In the genomic region with DNA sequence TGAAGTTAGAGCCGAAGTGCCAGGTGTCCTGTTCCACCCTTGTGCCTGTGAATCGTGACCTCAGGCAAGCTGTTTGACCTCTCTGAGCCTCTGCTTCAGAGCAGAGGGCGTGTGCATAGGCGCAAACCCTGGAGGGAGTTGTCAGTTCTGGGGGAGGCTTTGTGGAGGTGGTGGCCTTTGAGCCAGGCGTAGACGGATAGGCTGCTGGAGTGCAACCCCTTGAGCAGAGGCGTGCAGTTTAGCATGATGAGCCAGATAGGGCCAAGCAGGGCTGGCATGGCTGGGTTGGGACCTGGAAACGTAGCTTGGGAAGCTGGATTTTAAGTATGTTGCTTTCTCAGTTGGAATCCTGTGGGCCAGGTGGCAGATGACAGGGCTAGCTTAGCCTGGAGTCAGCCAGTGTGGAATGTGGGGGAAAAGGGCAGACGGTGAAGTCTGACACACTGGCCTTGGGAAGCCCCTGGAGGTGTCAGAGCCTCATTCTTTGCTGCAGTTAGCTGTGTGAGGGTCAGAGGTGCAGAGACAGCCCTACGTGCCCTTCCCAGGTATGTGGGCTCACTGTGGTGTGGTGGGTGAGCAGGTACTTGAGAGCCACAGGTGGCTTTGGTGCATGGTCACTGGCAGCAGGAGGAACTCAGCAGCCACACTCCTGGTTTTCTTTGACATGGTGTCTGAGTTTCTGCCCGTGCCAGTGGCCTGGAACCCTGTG, we compare ENCODE assay signal across 1 cellular context.
TF ChIP-seq lines count a peak whose summit lies in the region.

No MANE protein-coding gene starts in this region.

TF ChIP-seq in HepG2, 621 proteins besides CTCF, POLR2A, EP300 and RAD21 (continued from another document and continues in another):
- TF ChIP-seq, protein P1, sequence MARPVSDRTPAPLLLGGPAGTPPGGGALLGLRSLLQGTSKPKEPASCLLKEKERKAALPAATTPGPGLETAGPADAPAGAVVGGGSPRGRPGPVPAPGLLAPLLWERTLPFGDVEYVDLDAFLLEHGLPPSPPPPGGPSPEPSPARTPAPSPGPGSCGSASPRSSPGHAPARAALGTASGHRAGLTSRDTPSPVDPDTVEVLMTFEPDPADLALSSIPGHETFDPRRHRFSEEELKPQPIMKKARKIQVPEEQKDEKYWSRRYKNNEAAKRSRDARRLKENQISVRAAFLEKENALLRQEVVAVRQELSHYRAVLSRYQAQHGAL (CRISPR knock-in tag; IDR thresholded peaks at IDR 0.05; ENCODE audit: not compliant biosample characterization): no peak
- TF ChIP-seq ZMAT3 (CRISPR knock-in tag; conservative IDR thresholded peaks at IDR 0.05): no peak
- 0 out of 2 replicates have a peak, but pooled peaks have one; percentile 22 for TF ChIP-seq ZFP1 (CRISPR knock-in tag; IDR thresholded peaks at IDR 0.05)
- peak; percentile 80 for TF ChIP-seq ZMYM3 (CRISPR knock-in tag; IDR thresholded peaks at IDR 0.05)
- no peak for TF ChIP-seq AHR (CRISPR knock-in tag; IDR thresholded peaks at IDR 0.05)
- no peak for TF ChIP-seq HNF1A (IDR thresholded peaks at IDR 0.05; ENCODE audit: low read depth)
- TF ChIP-seq HNF1A (CRISPR knock-in tag; IDR thresholded peaks at IDR 0.05; ENCODE audit: borderline replicate concordance): no peak
- no peak for TF ChIP-seq CBX1 (IDR thresholded peaks at IDR 0.05; ENCODE audit: low read depth)
- TF ChIP-seq, protein P2, sequence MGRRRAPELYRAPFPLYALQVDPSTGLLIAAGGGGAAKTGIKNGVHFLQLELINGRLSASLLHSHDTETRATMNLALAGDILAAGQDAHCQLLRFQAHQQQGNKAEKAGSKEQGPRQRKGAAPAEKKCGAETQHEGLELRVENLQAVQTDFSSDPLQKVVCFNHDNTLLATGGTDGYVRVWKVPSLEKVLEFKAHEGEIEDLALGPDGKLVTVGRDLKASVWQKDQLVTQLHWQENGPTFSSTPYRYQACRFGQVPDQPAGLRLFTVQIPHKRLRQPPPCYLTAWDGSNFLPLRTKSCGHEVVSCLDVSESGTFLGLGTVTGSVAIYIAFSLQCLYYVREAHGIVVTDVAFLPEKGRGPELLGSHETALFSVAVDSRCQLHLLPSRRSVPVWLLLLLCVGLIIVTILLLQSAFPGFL (CRISPR knock-in tag; IDR thresholded peaks at IDR 0.05): no peak
- TF ChIP-seq, protein P3, sequence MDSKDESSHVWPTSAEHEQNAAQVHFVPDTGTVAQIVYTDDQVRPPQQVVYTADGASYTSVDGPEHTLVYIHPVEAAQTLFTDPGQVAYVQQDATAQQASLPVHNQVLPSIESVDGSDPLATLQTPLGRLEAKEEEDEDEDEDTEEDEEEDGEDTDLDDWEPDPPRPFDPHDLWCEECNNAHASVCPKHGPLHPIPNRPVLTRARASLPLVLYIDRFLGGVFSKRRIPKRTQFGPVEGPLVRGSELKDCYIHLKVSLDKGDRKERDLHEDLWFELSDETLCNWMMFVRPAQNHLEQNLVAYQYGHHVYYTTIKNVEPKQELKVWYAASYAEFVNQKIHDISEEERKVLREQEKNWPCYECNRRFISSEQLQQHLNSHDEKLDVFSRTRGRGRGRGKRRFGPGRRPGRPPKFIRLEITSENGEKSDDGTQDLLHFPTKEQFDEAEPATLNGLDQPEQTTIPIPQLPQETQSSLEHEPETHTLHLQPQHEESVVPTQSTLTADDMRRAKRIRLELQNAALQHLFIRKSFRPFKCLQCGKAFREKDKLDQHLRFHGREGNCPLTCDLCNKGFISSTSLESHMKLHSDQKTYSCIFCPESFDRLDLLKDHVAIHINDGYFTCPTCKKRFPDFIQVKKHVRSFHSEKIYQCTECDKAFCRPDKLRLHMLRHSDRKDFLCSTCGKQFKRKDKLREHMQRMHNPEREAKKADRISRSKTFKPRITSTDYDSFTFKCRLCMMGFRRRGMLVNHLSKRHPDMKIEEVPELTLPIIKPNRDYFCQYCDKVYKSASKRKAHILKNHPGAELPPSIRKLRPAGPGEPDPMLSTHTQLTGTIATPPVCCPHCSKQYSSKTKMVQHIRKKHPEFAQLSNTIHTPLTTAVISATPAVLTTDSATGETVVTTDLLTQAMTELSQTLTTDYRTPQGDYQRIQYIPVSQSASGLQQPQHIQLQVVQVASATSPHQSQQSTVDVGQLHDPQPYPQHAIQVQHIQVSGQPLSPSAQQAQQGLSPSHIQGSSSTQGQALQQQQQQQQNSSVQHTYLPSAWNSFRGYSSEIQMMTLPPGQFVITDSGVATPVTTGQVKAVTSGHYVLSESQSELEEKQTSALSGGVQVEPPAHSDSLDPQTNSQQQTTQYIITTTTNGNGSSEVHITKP (CRISPR knock-in tag; IDR thresholded peaks at IDR 0.05; ENCODE audit: low read depth): peak; percentile 64; the same call in 1 of the 2 replicates
- TF ChIP-seq ZNF703 (CRISPR knock-in tag; IDR thresholded peaks at IDR 0.05; ENCODE audit: borderline replicate concordance): no peak
- no peak for TF ChIP-seq ESRRA (CRISPR knock-in tag; IDR thresholded peaks at IDR 0.05; ENCODE audit: low read depth)
- TF ChIP-seq CC2D1A (CRISPR knock-in tag; IDR thresholded peaks at IDR 0.05): no peak
- TF ChIP-seq NBN (conservative IDR thresholded peaks at IDR 0.05): no peak
- no peak for TF ChIP-seq ZNF761 (CRISPR knock-in tag; conservative IDR thresholded peaks at IDR 0.05)
- peak; percentile 33; the same call in 1 of the 2 replicates for TF ChIP-seq ZGPAT (CRISPR knock-in tag; IDR thresholded peaks at IDR 0.05)
- TF ChIP-seq MAF1 (CRISPR knock-in tag; IDR thresholded peaks at IDR 0.05; ENCODE audit: borderline replicate concordance): no peak
- peak; percentile 12; the same call in 1 of the 2 replicates for TF ChIP-seq ARID4A (CRISPR knock-in tag; IDR thresholded peaks at IDR 0.05; ENCODE audit: borderline replicate concordance)
- TF ChIP-seq ATF7 (IDR thresholded peaks at IDR 0.05): no peak
- TF ChIP-seq ATF7 (CRISPR knock-in tag; IDR thresholded peaks at IDR 0.05): no peak; the same call in 1 of the 2 replicates
- peak; percentile 66 for TF ChIP-seq RARA (CRISPR knock-in tag; IDR thresholded peaks at IDR 0.05)
- no peak for TF ChIP-seq THAP9 (CRISPR knock-in tag; IDR thresholded peaks at IDR 0.05; ENCODE audit: borderline replicate concordance)
- no peak for TF ChIP-seq PCBP1 (IDR thresholded peaks at IDR 0.05; ENCODE audit: borderline replicate concordance, low read depth, low read length)
- no peak for TF ChIP-seq ZBTB21 (CRISPR knock-in tag; IDR thresholded peaks at IDR 0.05)
- 0 out of 2 replicates have a peak, but pooled peaks have one; percentile 50 for TF ChIP-seq PITX1 (CRISPR knock-in tag; IDR thresholded peaks at IDR 0.05)
- TF ChIP-seq ZSCAN30 (CRISPR knock-in tag; IDR thresholded peaks at IDR 0.05): no peak
- peak; percentile 36; the same call in 1 of the 2 replicates for TF ChIP-seq POLR2AphosphoS5 (IDR thresholded peaks at IDR 0.05; ENCODE audit: low read depth, low read length)
- 0 out of 2 replicates have a peak, but pooled peaks have one; percentile 12 for TF ChIP-seq UBTF (CRISPR knock-in tag; IDR thresholded peaks at IDR 0.05)
- TF ChIP-seq ZNF720 (CRISPR knock-in tag; IDR thresholded peaks at IDR 0.05): no peak
- no peak for TF ChIP-seq SOX6 (IDR thresholded peaks at IDR 0.05)
- TF ChIP-seq SOX6 (CRISPR knock-in tag; IDR thresholded peaks at IDR 0.05): 0 out of 2 replicates have a peak, but pooled peaks have one; percentile 15
- TF ChIP-seq NFKB2 (CRISPR knock-in tag; IDR thresholded peaks at IDR 0.05; ENCODE audit: borderline replicate concordance): 0 out of 2 replicates have a peak, but pooled peaks have one; percentile 19
- TF ChIP-seq ZBTB20 (CRISPR knock-in tag; IDR thresholded peaks at IDR 0.05; ENCODE audit: borderline replicate concordance, low read depth): no peak
- TF ChIP-seq NCOR1 (IDR thresholded peaks at IDR 0.05; ENCODE audit: borderline replicate concordance, low read length): no peak
